ENCODE assay signal across 11 cellular contexts in the genomic region with DNA sequence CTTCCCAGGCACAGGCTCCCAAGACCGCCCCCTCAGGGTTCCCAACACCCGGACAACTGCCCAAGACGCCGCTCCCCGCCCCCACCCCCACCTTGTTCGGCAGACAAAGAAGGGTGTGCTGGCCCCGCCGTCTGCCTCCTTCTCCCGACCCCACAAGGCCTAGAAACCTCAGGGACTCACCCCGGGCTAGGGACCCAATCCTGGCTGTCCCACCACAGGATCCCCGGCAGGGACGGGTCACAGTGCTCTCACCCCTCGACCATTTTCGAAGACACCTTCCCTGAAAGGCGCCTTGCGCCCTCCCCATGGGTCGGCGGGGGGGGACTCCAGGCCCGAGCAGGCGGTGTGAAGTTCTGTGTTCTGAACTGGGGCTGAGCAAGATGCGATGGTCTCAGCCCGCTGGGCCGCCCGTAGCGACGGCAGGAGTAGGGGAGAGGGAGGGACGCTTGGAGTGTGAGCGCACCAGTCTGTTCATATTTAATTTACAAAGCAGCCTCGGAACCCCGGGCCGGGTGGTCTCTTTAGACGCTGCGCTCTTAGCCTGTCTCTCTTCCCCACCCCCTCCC.
DNase-seq lines count a peak whose midpoint lies in the region; ATAC-seq lines count a peak whose summit lies in the region.
"Had no signal": no experiment of that assay in that cellular context is flagged by ENCODE, and none has a peak within 500 bp of the region (broad histone marks: within the 10 kb centered on the region; RNA-seq: fewer than 3 reads in every experiment).

No MANE protein-coding gene starts in this region.

- H3K4me3 ChIP-seq in iPS-15b (ENCODE audit: low read depth, low read length) (peak overlapping the region; percentile 58), stomach smooth muscle (ENCODE audit: low read length in 2 of 2) (peak overlapping the region; percentile 49 to 70)

- H3K4me1 ChIP-seq in iPS-15b (ENCODE audit: control insufficient read depth, insufficient read depth, low read length) (peaks cover 25% of the 10 kb centered on the region), stomach smooth muscle (ENCODE audit: control insufficient read depth, insufficient read depth, low read length) (peaks cover 37% of the 10 kb centered on the region)

- DNase-seq in activated T-cell treated with anti-CD3 and anti-CD28 coated beads, Interleukin-2, amount 50 U/mL, for 48 hours: peak; percentile 33 to 37
- DNase-seq in activated T-cell treated with anti-CD3 and anti-CD28 coated beads for 4 hours (no peak), NCI-H748 (lab: John Stamatoyannopoulos, UW; ENCODE audit: unreplicated experiment) (peak; percentile 37)
- DNase-seq: AML-193; naive thymus-derived CD4-positive, alpha-beta T cell; uterus had no signal

- H3K9me3 ChIP-seq in iPS-15b (ENCODE audit: control insufficient read depth, insufficient read depth, low read length) (no peaks in the 10 kb centered on the region), stomach smooth muscle (ENCODE audit: control insufficient read depth in 2 of 2, low read length in 2 of 2) (no peaks in the 10 kb centered on the region)
- H3K9me3 ChIP-seq: uterus had no signal

- H3K27ac ChIP-seq in stomach smooth muscle (ENCODE audit: low read length): no peak overlapping the region

- H3K9ac ChIP-seq in iPS-15b (ENCODE audit: low read depth, low read length) (no peak overlapping the region), stomach smooth muscle (ENCODE audit: low read length in 2 of 2) (no peak overlapping the region)

- H3K36me3 ChIP-seq in iPS-15b (ENCODE audit: control insufficient read depth, insufficient read depth, low read length) (peaks cover 2% of the 10 kb centered on the region), stomach smooth muscle (ENCODE audit: control insufficient read depth in 2 of 2, insufficient read depth in 2 of 2, low read length in 2 of 2) (no peaks in the 10 kb centered on the region)
- H3K36me3 ChIP-seq: uterus had no signal

- peaks cover 88% of the 10 kb centered on the region for H3K27me3 ChIP-seq in iPS-15b (ENCODE audit: control insufficient read depth, insufficient read depth, low read length)
- H3K27me3 ChIP-seq in stomach smooth muscle (ENCODE audit: control insufficient read depth in 1 of 2, insufficient read depth in 2 of 2, low read length in 2 of 2): peaks cover 61 to 70% of the 10 kb centered on the region in 2 donors

- ATAC-seq in HG03432 (IDR thresholded peaks at IDR 0.05; ENCODE audit: unreplicated experiment): no peak
- ATAC-seq in GM19023 (IDR thresholded peaks at IDR 0.05; ENCODE audit: unreplicated experiment): no peak
- ATAC-seq in GM18867 (IDR thresholded peaks at IDR 0.05; ENCODE audit: unreplicated experiment): no peak
